ENCODE assay signal across 25 cellular contexts in the genomic region with DNA sequence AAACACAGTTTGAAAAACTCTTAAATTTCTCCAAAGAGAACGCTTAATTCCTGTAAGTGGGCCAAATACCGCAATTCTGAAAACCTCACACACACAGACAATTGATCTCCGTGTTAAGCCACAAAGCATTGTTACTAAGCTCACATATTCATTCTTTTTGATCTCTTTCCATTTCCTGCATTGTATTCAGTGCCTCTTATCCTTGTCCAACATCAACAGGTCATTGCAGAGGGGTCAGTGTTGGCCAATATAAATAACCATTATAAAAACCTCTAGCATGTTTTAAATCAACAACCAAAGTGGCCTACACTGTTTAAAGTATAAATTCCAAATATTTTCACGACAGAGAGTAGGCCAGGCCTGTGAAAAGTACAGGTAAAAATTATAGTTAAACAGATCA.
DNase-seq lines count a peak whose midpoint lies in the region; ATAC-seq and TF ChIP-seq lines count a peak whose summit lies in the region.
"Had no signal": no experiment of that assay in that cellular context is flagged by ENCODE, and none has a peak within 500 bp of the region (broad histone marks: within the 10 kb centered on the region; RNA-seq: fewer than 3 reads in every experiment).

No MANE protein-coding gene starts in this region.

- CTCF ChIA-PET in SK-N-SH (lab: Yijun Ruan, JAX), result interaction anchor here (1.0 to 4.3 kb wide), 5 partner anchors 22 to 394 kb away, joined by 3 to 65 read pairs (median 5); no protein-coding TSS in a partner anchor

- no peak overlapping the region for H3K9ac ChIP-seq in SK-N-SH
- H3K9ac ChIP-seq: KMS-11, parathyroid adenoma had no signal

- H3K4me2 ChIP-seq in SK-N-SH, result 0 out of 2 replicates have a peak overlapping the region, but pooled peaks have one; percentile 4
- H3K4me2 ChIP-seq: KMS-11 had no signal

- H3K79me2 ChIP-seq in SK-N-SH (ENCODE audit: insufficient read depth), result peaks cover 43% of the 10 kb centered on the region
- H3K79me2 ChIP-seq: parathyroid adenoma had no signal

- no peaks in the 10 kb centered on the region for H3K27me3 ChIP-seq in SK-N-SH (ENCODE audit: insufficient read depth)
- no peaks in the 10 kb centered on the region for H3K27me3 ChIP-seq in left lung
- H3K27me3 ChIP-seq: dorsolateral prefrontal cortex had no signal

- DNase-seq in SK-N-SH (no peak), choroid plexus epithelial cell (ENCODE audit: low read depth) (peak; percentile 51), left lung (no peak), stromal cell of bone marrow (ENCODE audit: low read depth) (peak; percentile 28), HPDE6-E6E7 (ENCODE audit: extremely low spot score) (no peak), DMS53 treated with DMSO at 0.1 percent for 48 hours (lab: John Stamatoyannopoulos, UW; ENCODE audit: unreplicated experiment) (no peak)
- DNase-seq: 8988T; activated CD4-positive, alpha-beta T cell treated with anti-CD3 and anti-CD28 coated beads for 48 hours; activated T-cell treated with anti-CD3 and anti-CD28 coated beads, Interleukin-2, amount 50 U/mL, for 24 hours; caudate nucleus; dorsolateral prefrontal cortex; GDM1; hippocampal formation; left ventricle myocardium superior; NCI-H1694; NCI-H69; small intestine; stimulated activated CD4-positive, alpha-beta T cell treated with anti-CD3 and anti-CD28 coated beads, Interleukin-2, amount 100 ng/mL, for 24 hours; T-helper 17 cell had no signal

- peaks cover 68% of the 10 kb centered on the region for H4K20me1 ChIP-seq in SK-N-SH (ENCODE audit: insufficient read depth)

- no peaks in the 10 kb centered on the region for H3K9me2 ChIP-seq in SK-N-SH

- no peak for TF ChIP-seq RAD21 in SK-N-SH (IDR thresholded peaks at IDR 0.05; ENCODE audit: low read length)

- WGBS in SK-N-SH (ENCODE audit: low lambda C conversion rate), result 89% methylated on average over 4 of the region's 4 CpGs

- H2AFZ ChIP-seq in SK-N-SH (ENCODE audit: low read depth), result no peak overlapping the region
- H2AFZ ChIP-seq: parathyroid adenoma had no signal

- H3F3A ChIP-seq in SK-N-SH (replicated peaks; ENCODE audit: insufficient read depth), result peaks cover 7% of the 10 kb centered on the region

- intact Hi-C loops in left lung (cut with DNase I), result no loop called here

- no peaks in the 10 kb centered on the region for H3K36me3 ChIP-seq in SK-N-SH (replicated peaks in 1 of 2; ENCODE audit: control insufficient read depth in 1 of 2, insufficient read depth in 2 of 2, low read length in 1 of 2)
- H3K36me3 ChIP-seq in left lung, result no peaks in the 10 kb centered on the region

- no peak for TF ChIP-seq CTCF in SK-N-SH (IDR thresholded peaks at IDR 0.05)
- no peak for TF ChIP-seq CTCF in choroid plexus epithelial cell (conservative IDR thresholded peaks at IDR 0.05; ENCODE audit: low read depth, low read length)
- TF ChIP-seq CTCF in left lung (IDR thresholded peaks at IDR 0.05), result no peak

- no peak for TF ChIP-seq EP300 in SK-N-SH (IDR thresholded peaks at IDR 0.05; ENCODE audit: borderline replicate concordance in 1 of 2, low read depth in 1 of 2, low read length in 1 of 2)

- H3K4me3 ChIP-seq in SK-N-SH (ENCODE audit: low read depth in 2 of 2, low read length in 1 of 2) (no peak overlapping the region), choroid plexus epithelial cell (ENCODE audit: low read depth, low read length) (no peak overlapping the region), left lung (no peak overlapping the region)
- H3K4me3 ChIP-seq: dorsolateral prefrontal cortex had no signal

- H3K9me3 ChIP-seq in SK-N-SH, result no peaks in the 10 kb centered on the region
- no peaks in the 10 kb centered on the region for H3K9me3 ChIP-seq in left lung

- H3K4me1 ChIP-seq in SK-N-SH (ENCODE audit: control insufficient read depth in 1 of 2, insufficient read depth in 2 of 2, low read depth in 1 of 2, low read length in 1 of 2), result peaks cover 13 to 14% of the 10 kb centered on the region in 2 experiments; a peak in 3 of 4 replicates
- H3K4me1 ChIP-seq in left lung, result peaks cover 0 to 2% of the 10 kb centered on the region in 2 donors
- H3K4me1 ChIP-seq: parathyroid adenoma had no signal

- ATAC-seq in SK-N-SH treated with all-trans-retinoic acid at 6 μM for 48 hours (no peak), left lung (peak; percentile 73), HG02571 (IDR thresholded peaks at IDR 0.05; ENCODE audit: unreplicated experiment) (no peak)
- ATAC-seq: left ventricle myocardium superior; natural killer cell treated with Interleukin-12 subunit alpha and Interleukin-12 subunit beta and Interleukin-15 and Interleukin-18, amount 100 ng/mL, for 72 hours; T-helper 17 cell had no signal

- no peak overlapping the region; a peak in 1 of 4 replicates for H3K27ac ChIP-seq in SK-N-SH (ENCODE audit: low read depth in 2 of 2, low read length in 1 of 2)
- peak overlapping the region in 1 of 2 donors; percentile 13 for H3K27ac ChIP-seq in left lung
- H3K27ac ChIP-seq: KMS-11, parathyroid adenoma, RWPE1 had no signal

- POLR2A ChIA-PET in SK-N-SH (lab: Yijun Ruan, JAX), result no interaction called here

TF ChIP-seq in SK-N-SH, 30 proteins besides CTCF, POLR2A, EP300 and RAD21 (continues in another document):
- TF ChIP-seq NFIC (IDR thresholded peaks at IDR 0.05; ENCODE audit: borderline replicate concordance) (no peak), POLR2AphosphoS5 (IDR thresholded peaks at IDR 0.05; ENCODE audit: low read depth, low read length) (no peak), EZH2phosphoT487 (IDR thresholded peaks at IDR 0.05; ENCODE audit: borderline replicate concordance, low read depth) (no peak)
- TF ChIP-seq, protein P1, sequence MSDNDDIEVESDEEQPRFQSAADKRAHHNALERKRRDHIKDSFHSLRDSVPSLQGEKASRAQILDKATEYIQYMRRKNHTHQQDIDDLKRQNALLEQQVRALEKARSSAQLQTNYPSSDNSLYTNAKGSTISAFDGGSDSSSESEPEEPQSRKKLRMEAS (IDR thresholded peaks at IDR 0.05; ENCODE audit: low read depth), result no peak
- TF ChIP-seq, protein P2, sequence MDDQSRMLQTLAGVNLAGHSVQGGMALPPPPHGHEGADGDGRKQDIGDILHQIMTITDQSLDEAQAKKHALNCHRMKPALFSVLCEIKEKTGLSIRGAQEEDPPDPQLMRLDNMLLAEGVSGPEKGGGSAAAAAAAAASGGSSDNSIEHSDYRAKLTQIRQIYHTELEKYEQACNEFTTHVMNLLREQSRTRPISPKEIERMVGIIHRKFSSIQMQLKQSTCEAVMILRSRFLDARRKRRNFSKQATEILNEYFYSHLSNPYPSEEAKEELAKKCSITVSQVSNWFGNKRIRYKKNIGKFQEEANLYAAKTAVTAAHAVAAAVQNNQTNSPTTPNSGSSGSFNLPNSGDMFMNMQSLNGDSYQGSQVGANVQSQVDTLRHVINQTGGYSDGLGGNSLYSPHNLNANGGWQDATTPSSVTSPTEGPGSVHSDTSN (IDR thresholded peaks at IDR 0.05), result no peak

TF ChIP-seq in SK-N-SH treated with all-trans-retinoic acid at 6 μM for 48 hours, 23 proteins besides CTCF, POLR2A, EP300 and RAD21:
- TF ChIP-seq ZC3H10 (CRISPR knock-in tag; IDR thresholded peaks at IDR 0.05) (no peak), ZNF8 (CRISPR knock-in tag; IDR thresholded peaks at IDR 0.05) (no peak)

Comparison
In these comparisons a context has a peak if more than half of its experiments do, and no peak if none do; other contexts are left out.
1. DNase-seq: peak in choroid plexus epithelial cell (single experiment) and stromal cell of bone marrow (single experiment); none in SK-N-SH (single experiment), left lung (0 of 2), HPDE6-E6E7 (single experiment) and DMS53 treated with DMSO at 0.1 percent for 48 hours (single experiment).